ENCODE assay signal across 8 cellular contexts in the genomic region with DNA sequence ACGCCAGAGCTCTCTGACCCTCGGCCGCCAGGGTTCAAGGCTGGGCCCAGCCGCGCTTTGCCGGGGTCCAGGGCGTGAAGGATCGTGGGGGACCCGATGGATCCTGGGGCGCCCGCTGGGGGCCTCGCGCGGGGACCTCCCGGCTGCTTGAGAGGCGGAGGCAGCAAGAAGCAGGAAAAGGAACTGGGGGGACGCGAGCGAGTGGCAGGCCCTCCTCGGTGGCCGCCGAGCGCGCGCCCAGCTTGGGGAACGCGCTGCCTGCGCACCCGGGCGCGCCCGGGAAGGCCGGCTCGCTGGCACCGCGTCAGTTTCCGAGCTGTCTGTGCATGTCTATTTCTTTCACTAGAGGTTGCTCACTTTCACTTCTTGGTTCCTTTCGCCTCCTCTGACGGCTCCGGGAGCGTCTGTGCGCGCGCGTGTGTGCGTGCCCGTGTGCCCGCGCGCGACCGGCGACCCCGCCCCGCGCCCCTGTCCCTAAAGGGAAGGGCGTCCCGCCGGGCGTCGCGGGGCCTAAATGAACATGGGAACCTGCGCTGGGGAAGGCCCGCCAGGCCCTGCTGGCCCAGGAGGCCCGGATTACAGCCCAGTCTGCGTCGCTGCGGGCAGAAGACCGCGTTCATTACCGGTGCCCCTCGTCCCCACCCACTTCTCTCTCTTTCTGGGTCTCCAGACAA.
DNase-seq lines count a peak whose midpoint lies in the region; ATAC-seq and TF ChIP-seq lines count a peak whose summit lies in the region.

No MANE protein-coding gene starts in this region.

- peaks cover 6% of the 10 kb centered on the region for H3K27me3 Mint-ChIP-seq in CD4-positive, CD25-positive, alpha-beta regulatory T cell

- H3K4me1 Mint-ChIP-seq in CD4-positive, CD25-positive, alpha-beta regulatory T cell, result peaks cover 0 to 17% (median 8%) of the 10 kb centered on the region in 4 donors

- peak; percentile 85 to 90 for ATAC-seq in CD4-positive, CD25-positive, alpha-beta regulatory T cell (ENCODE audit: low read depth in 2 of 2)
- peak; percentile 81 for ATAC-seq in GM21390 (IDR thresholded peaks at IDR 0.05; ENCODE audit: unreplicated experiment)
- no peak for ATAC-seq in SK-N-SH treated with all-trans-retinoic acid at 6 μM for 48 hours

- H3K4me1 ChIP-seq in CD4-positive, CD25-positive, alpha-beta regulatory T cell (ENCODE audit: control insufficient read depth, insufficient read depth, low read length, poor library complexity, severe bottlenecking), result peaks cover 14% of the 10 kb centered on the region

- H3K36me3 Mint-ChIP-seq in CD4-positive, CD25-positive, alpha-beta regulatory T cell, result no peaks in the 10 kb centered on the region

- no peaks in the 10 kb centered on the region for H3K27me3 ChIP-seq in CD4-positive, CD25-positive, alpha-beta regulatory T cell (ENCODE audit: control insufficient read depth, insufficient read depth, low read length)

- TF ChIP-seq POLR2A in NB4 (IDR thresholded peaks at IDR 0.05; ENCODE audit: extremely low read depth, insufficient read length), result no peak

- H3K4me3 Mint-ChIP-seq in CD4-positive, CD25-positive, alpha-beta regulatory T cell, result peak overlapping the region; percentile 75 to 84 (median 80)

- peak overlapping the region; percentile 51 for H3K27ac ChIP-seq in CD4-positive, CD25-positive, alpha-beta regulatory T cell (ENCODE audit: insufficient read depth, low read length, poor library complexity, severe bottlenecking)

- no peak for TF ChIP-seq CTCF in NB4 (IDR thresholded peaks at IDR 0.05; ENCODE audit: low read depth, low read length)

- peaks cover 0 to 2% (median 0%) of the 10 kb centered on the region in 7 donors for H3K9me3 Mint-ChIP-seq in CD4-positive, CD25-positive, alpha-beta regulatory T cell

- H3K36me3 ChIP-seq in CD4-positive, CD25-positive, alpha-beta regulatory T cell (ENCODE audit: control insufficient read depth, insufficient read depth, low read length), result no peaks in the 10 kb centered on the region

- peak overlapping the region; percentile 32 for H3K4me3 ChIP-seq in CD4-positive, CD25-positive, alpha-beta regulatory T cell (ENCODE audit: low read depth, low read length)
- peak overlapping the region; percentile 32 for H3K4me3 ChIP-seq in NB4 (ENCODE audit: low read depth, low read length)

- peak; percentile 31 to 70 (median 66) for DNase-seq in CD4-positive, CD25-positive, alpha-beta regulatory T cell
- DNase-seq in NB4 (ENCODE audit: low read depth), result peak; percentile 79
- DNase-seq in activated CD4-positive, alpha-beta T cell treated with anti-CD3 and anti-CD28 coated beads for 1 hour, result peak; percentile 68
- peak; percentile 55 for DNase-seq in cerebellar cortex (ENCODE audit: low spot score)
- peak; percentile 59 for DNase-seq in kidney tubule cell (ENCODE audit: low spot score)
- peak; percentile 74 for DNase-seq in stimulated activated CD4-positive, alpha-beta T cell treated with anti-CD3 and anti-CD28 coated beads, Interleukin-15, amount 100 ng/mL, for 24 hours

- H3K9me3 ChIP-seq in CD4-positive, CD25-positive, alpha-beta regulatory T cell (ENCODE audit: control insufficient read depth in 2 of 2, low read length in 2 of 2), result no peaks in the 10 kb centered on the region

- peak overlapping the region; percentile 72 to 95 (median 85) for H3K27ac Mint-ChIP-seq in CD4-positive, CD25-positive, alpha-beta regulatory T cell

TF ChIP-seq in SK-N-SH treated with all-trans-retinoic acid at 6 μM for 48 hours, 23 proteins besides CTCF, POLR2A, EP300 and RAD21 (continues in another document):
- TF ChIP-seq TCF4 (CRISPR knock-in tag; IDR thresholded peaks at IDR 0.05; ENCODE audit: borderline replicate concordance) (no peak), ZNF8 (CRISPR knock-in tag; IDR thresholded peaks at IDR 0.05) (no peak), ZC3H10 (CRISPR knock-in tag; IDR thresholded peaks at IDR 0.05) (no peak), SNAI2 (CRISPR knock-in tag; IDR thresholded peaks at IDR 0.05) (no peak), ESRRG (CRISPR knock-in tag; IDR thresholded peaks at IDR 0.05) (no peak), RARB (CRISPR knock-in tag; IDR thresholded peaks at IDR 0.05) (no peak), ARNTL (CRISPR knock-in tag; IDR thresholded peaks at IDR 0.05; ENCODE audit: borderline replicate concordance, low read depth) (no peak), TOX (CRISPR knock-in tag; IDR thresholded peaks at IDR 0.05; ENCODE audit: borderline replicate concordance) (no peak), CSRNP3 (CRISPR knock-in tag; IDR thresholded peaks at IDR 0.05) (no peak), ZFP30 (CRISPR knock-in tag; IDR thresholded peaks at IDR 0.05) (no peak), TSHZ2 (CRISPR knock-in tag; IDR thresholded peaks at IDR 0.05) (no peak), CSDC2 (CRISPR knock-in tag; IDR thresholded peaks at IDR 0.05) (no peak), OSR1 (CRISPR knock-in tag; IDR thresholded peaks at IDR 0.05) (no peak), PPARA (CRISPR knock-in tag; IDR thresholded peaks at IDR 0.05; ENCODE audit: borderline replicate concordance) (no peak), GLIS3 (CRISPR knock-in tag; IDR thresholded peaks at IDR 0.05) (no peak), ISL1 (CRISPR knock-in tag; IDR thresholded peaks at IDR 0.05) (no peak), ZNF565 (CRISPR knock-in tag; conservative IDR thresholded peaks at IDR 0.05; ENCODE audit: low read depth) (no peak)
- TF ChIP-seq, protein P1, sequence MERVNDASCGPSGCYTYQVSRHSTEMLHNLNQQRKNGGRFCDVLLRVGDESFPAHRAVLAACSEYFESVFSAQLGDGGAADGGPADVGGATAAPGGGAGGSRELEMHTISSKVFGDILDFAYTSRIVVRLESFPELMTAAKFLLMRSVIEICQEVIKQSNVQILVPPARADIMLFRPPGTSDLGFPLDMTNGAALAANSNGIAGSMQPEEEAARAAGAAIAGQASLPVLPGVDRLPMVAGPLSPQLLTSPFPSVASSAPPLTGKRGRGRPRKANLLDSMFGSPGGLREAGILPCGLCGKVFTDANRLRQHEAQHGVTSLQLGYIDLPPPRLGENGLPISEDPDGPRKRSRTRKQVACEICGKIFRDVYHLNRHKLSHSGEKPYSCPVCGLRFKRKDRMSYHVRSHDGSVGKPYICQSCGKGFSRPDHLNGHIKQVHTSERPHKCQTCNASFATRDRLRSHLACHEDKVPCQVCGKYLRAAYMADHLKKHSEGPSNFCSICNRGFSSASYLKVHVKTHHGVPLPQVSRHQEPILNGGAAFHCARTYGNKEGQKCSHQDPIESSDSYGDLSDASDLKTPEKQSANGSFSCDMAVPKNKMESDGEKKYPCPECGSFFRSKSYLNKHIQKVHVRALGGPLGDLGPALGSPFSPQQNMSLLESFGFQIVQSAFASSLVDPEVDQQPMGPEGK (CRISPR knock-in tag; IDR thresholded peaks at IDR 0.05; ENCODE audit: borderline replicate concordance), result no peak
- TF ChIP-seq, protein P2, sequence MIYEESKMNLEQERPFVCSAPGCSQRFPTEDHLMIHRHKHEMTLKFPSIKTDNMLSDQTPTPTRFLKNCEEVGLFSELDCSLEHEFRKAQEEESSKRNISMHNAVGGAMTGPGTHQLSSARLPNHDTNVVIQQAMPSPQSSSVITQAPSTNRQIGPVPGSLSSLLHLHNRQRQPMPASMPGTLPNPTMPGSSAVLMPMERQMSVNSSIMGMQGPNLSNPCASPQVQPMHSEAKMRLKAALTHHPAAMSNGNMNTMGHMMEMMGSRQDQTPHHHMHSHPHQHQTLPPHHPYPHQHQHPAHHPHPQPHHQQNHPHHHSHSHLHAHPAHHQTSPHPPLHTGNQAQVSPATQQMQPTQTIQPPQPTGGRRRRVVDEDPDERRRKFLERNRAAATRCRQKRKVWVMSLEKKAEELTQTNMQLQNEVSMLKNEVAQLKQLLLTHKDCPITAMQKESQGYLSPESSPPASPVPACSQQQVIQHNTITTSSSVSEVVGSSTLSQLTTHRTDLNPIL (CRISPR knock-in tag; IDR thresholded peaks at IDR 0.05; ENCODE audit: low read depth), result no peak
